Comparison of ENCODE assay signal across 15 cellular contexts in genomic region chr13:97353927-97354326, GRCh38.
DNase-seq lines count a peak whose midpoint lies in the region; ATAC-seq, FAIRE-seq and TF ChIP-seq lines count a peak whose summit lies in the region.
"Had no signal": no experiment of that assay in that cellular context is flagged by ENCODE, and none has a peak within 500 bp of the region (broad histone marks: within the 10 kb centered on the region; RNA-seq: fewer than 3 reads in every experiment).

No MANE protein-coding gene starts in this region.

- no peaks in the 10 kb centered on the region for H3K4me1 ChIP-seq in astrocyte (ENCODE audit: insufficient read depth, low read length)
- H3K4me1 ChIP-seq in naive thymus-derived CD4-positive, alpha-beta T cell (ENCODE audit: control insufficient read depth in 2 of 2, insufficient read depth in 2 of 2, low read length in 2 of 2), result no peaks in the 10 kb centered on the region
- H3K4me1 ChIP-seq: BLaER1 had no signal

- ATAC-seq in stimulated activated naive B cell treated with anti-CD40 and anti-IgM and Interleukin-4, amounts not matched to agents 10 μg/mL and 1 μg/mL and 100 μg/mL, for 72 hours (replicated peaks), result no peak
- ATAC-seq in naive thymus-derived CD4-positive, alpha-beta T cell, result no peak
- no peak for ATAC-seq in GM18909 (IDR thresholded peaks at IDR 0.05; ENCODE audit: poor library complexity, unreplicated experiment)
- ATAC-seq: natural killer cell had no signal

- peaks cover 25% of the 10 kb centered on the region for H3K36me3 Mint-ChIP-seq in astrocyte (ENCODE audit: low read depth, unreplicated experiment)
- H3K36me3 Mint-ChIP-seq in stimulated activated naive B cell treated with anti-CD40 and anti-IgM and Interleukin-4, amounts not matched to agents 10 μg/mL and 1 μg/mL and 100 μg/mL, for 72 hours, result peaks cover 17 to 31% of the 10 kb centered on the region in 2 donors
- H3K36me3 Mint-ChIP-seq in naive thymus-derived CD4-positive, alpha-beta T cell, result peaks cover 4 to 56% (median 21%) of the 10 kb centered on the region in 5 donors
- H3K36me3 Mint-ChIP-seq: natural killer cell had no signal

- no peak overlapping the region for H3K4me3 ChIP-seq in astrocyte (ENCODE audit: insufficient read depth, low read depth, low read length)
- no peak overlapping the region for H3K4me3 ChIP-seq in naive thymus-derived CD4-positive, alpha-beta T cell (ENCODE audit: low read length)
- H3K4me3 ChIP-seq: BLaER1 had no signal

- H3K27ac ChIP-seq in astrocyte (ENCODE audit: low read depth, low read length), result no peak overlapping the region
- no peak overlapping the region for H3K27ac ChIP-seq in naive thymus-derived CD4-positive, alpha-beta T cell (ENCODE audit: low read depth, low read length)
- H3K27ac ChIP-seq: BLaER1 had no signal

- no peak overlapping the region for H3K4me2 ChIP-seq in astrocyte (ENCODE audit: low read length)
- H3K4me2 ChIP-seq: BLaER1 had no signal

- no peaks in the 10 kb centered on the region for H4K20me1 ChIP-seq in astrocyte (ENCODE audit: insufficient read depth, low read length)
- H4K20me1 ChIP-seq: BLaER1 had no signal

- CTCF ChIA-PET in naive thymus-derived CD4-positive, alpha-beta T cell (lab: Charles Lee), result interaction anchor here (0.7 to 1.8 kb wide), 2 partner anchors 26 to 244 kb away, joined by 3 to 4 read pairs; no protein-coding TSS in a partner anchor

- intact Hi-C loops in naive thymus-derived CD4-positive, alpha-beta T cell (cut with micrococcal nuclease), result no loop called here

- DNase-seq in HT1080 (ENCODE audit: low read depth), result peak; percentile 67
- DNase-seq in astrocyte (ENCODE audit: low read depth), result peak; percentile 36
- peak; percentile 24 for DNase-seq in glomerular visceral epithelial cell (ENCODE audit: extremely low spot score)
- DNase-seq in stimulated activated naive B cell treated with anti-CD40 and anti-IgM and Interleukin-4, amounts not matched to agents 10 μg/mL and 1 μg/mL and 100 μg/mL, for 72 hours, result no peak
- no peak for DNase-seq in activated naive CD4-positive, alpha-beta T cell treated with Interleukin-2 at 50 U/mL for 16 hours
- DNase-seq in naive thymus-derived CD4-positive, alpha-beta T cell, result no peak
- DNase-seq: activated CD4-positive, alpha-beta memory T cell treated with anti-CD3 and anti-CD28 coated beads for 36 hours; aorta; H9; natural killer cell; NCI-H1436; stimulated activated CD4-positive, alpha-beta T cell treated with anti-CD3 and anti-CD28 coated beads, Interleukin-1b, Interleukin-23, amount 100 ng/mL, for 48 hours had no signal

- no peak overlapping the region for H3K27ac Mint-ChIP-seq in astrocyte (ENCODE audit: unreplicated experiment)
- peak overlapping the region; percentile 5 for H3K27ac Mint-ChIP-seq in stimulated activated naive B cell treated with anti-CD40 and anti-IgM and Interleukin-4, amounts not matched to agents 10 μg/mL and 1 μg/mL and 100 μg/mL, for 72 hours
- H3K27ac Mint-ChIP-seq in naive thymus-derived CD4-positive, alpha-beta T cell, result peak overlapping the region in 1 of 9 donors; percentile 63
- H3K27ac Mint-ChIP-seq: activated CD4-positive, alpha-beta memory T cell treated with anti-CD3 and anti-CD28 coated beads for 36 hours; H9; natural killer cell had no signal

- TF ChIP-seq CTCF in astrocyte (IDR thresholded peaks at IDR 0.05; ENCODE audit: insufficient read depth, low read depth, low read length), result no peak

- no peaks in the 10 kb centered on the region for H3K27me3 Mint-ChIP-seq in astrocyte (ENCODE audit: low read depth, unreplicated experiment)
- H3K27me3 Mint-ChIP-seq in stimulated activated naive B cell treated with anti-CD40 and anti-IgM and Interleukin-4, amounts not matched to agents 10 μg/mL and 1 μg/mL and 100 μg/mL, for 72 hours, result no peaks in the 10 kb centered on the region
- no peaks in the 10 kb centered on the region for H3K27me3 Mint-ChIP-seq in naive thymus-derived CD4-positive, alpha-beta T cell
- H3K27me3 Mint-ChIP-seq: activated CD4-positive, alpha-beta memory T cell treated with anti-CD3 and anti-CD28 coated beads for 36 hours had no signal

- no peak overlapping the region for H3K9ac ChIP-seq in astrocyte (ENCODE audit: low read length)
- H3K9ac ChIP-seq: BLaER1 had no signal

- peaks cover 5% of the 10 kb centered on the region for H3K4me1 Mint-ChIP-seq in astrocyte (ENCODE audit: low read depth, unreplicated experiment)
- H3K4me1 Mint-ChIP-seq in stimulated activated naive B cell treated with anti-CD40 and anti-IgM and Interleukin-4, amounts not matched to agents 10 μg/mL and 1 μg/mL and 100 μg/mL, for 72 hours, result no peaks in the 10 kb centered on the region
- peaks cover 0 to 2% (median 0%) of the 10 kb centered on the region in 7 donors for H3K4me1 Mint-ChIP-seq in naive thymus-derived CD4-positive, alpha-beta T cell
- H3K4me1 Mint-ChIP-seq: natural killer cell had no signal

- H3K27me3 ChIP-seq in astrocyte (ENCODE audit: insufficient read depth, low read length), result no peaks in the 10 kb centered on the region
- H3K27me3 ChIP-seq in naive thymus-derived CD4-positive, alpha-beta T cell (ENCODE audit: control insufficient read depth in 2 of 2, insufficient read depth in 2 of 2, low read length in 2 of 2), result no peaks in the 10 kb centered on the region
- H3K27me3 ChIP-seq: BLaER1 had no signal

- FAIRE-seq in astrocyte (lab: Jason Lieb, UNC), result no peak
- FAIRE-seq: RCC 7860 had no signal

- no peaks in the 10 kb centered on the region for H3K9me3 ChIP-seq in astrocyte (ENCODE audit: insufficient read depth, low read depth, low read length)
- no peaks in the 10 kb centered on the region for H3K9me3 ChIP-seq in naive thymus-derived CD4-positive, alpha-beta T cell (ENCODE audit: control insufficient read depth in 2 of 3, low read length in 3 of 3)

- H2AFZ ChIP-seq in astrocyte (ENCODE audit: low read depth, low read length), result no peak overlapping the region

- POLR2A ChIA-PET in naive thymus-derived CD4-positive, alpha-beta T cell (lab: Charles Lee), result interaction anchor here (0.6 kb wide), 1 partner anchor 141 kb away, joined by 3 read pairs; no protein-coding TSS in a partner anchor

- H3K36me3 ChIP-seq in astrocyte (ENCODE audit: insufficient read depth, low read length), result peaks cover 29% of the 10 kb centered on the region
- H3K36me3 ChIP-seq in naive thymus-derived CD4-positive, alpha-beta T cell (ENCODE audit: control insufficient read depth in 2 of 3, insufficient read depth in 3 of 3, low read length in 3 of 3), result peaks cover 0 to 24% (median 0%) of the 10 kb centered on the region in 3 experiments

- no peaks in the 10 kb centered on the region for H3K79me2 ChIP-seq in astrocyte (ENCODE audit: insufficient read depth, low read length)

- no peak overlapping the region for H3K4me3 Mint-ChIP-seq in astrocyte (ENCODE audit: unreplicated experiment)
- no peak overlapping the region for H3K4me3 Mint-ChIP-seq in stimulated activated naive B cell treated with anti-CD40 and anti-IgM and Interleukin-4, amounts not matched to agents 10 μg/mL and 1 μg/mL and 100 μg/mL, for 72 hours
- no peak overlapping the region for H3K4me3 Mint-ChIP-seq in naive thymus-derived CD4-positive, alpha-beta T cell
- H3K4me3 Mint-ChIP-seq: activated CD4-positive, alpha-beta memory T cell treated with anti-CD3 and anti-CD28 coated beads for 36 hours; H9; natural killer cell had no signal

- H3K9me3 Mint-ChIP-seq in astrocyte (ENCODE audit: unreplicated experiment), result peaks cover 4% of the 10 kb centered on the region
- H3K9me3 Mint-ChIP-seq in stimulated activated naive B cell treated with anti-CD40 and anti-IgM and Interleukin-4, amounts not matched to agents 10 μg/mL and 1 μg/mL and 100 μg/mL, for 72 hours, result no peaks in the 10 kb centered on the region
- no peaks in the 10 kb centered on the region for H3K9me3 Mint-ChIP-seq in naive thymus-derived CD4-positive, alpha-beta T cell
- H3K9me3 Mint-ChIP-seq: activated CD4-positive, alpha-beta memory T cell treated with anti-CD3 and anti-CD28 coated beads for 36 hours; natural killer cell had no signal

Comparison
In these comparisons a context has a peak if more than half of its experiments do, and no peak if none do; other contexts are left out.
1. DNase-seq: peak in HT1080 (single experiment), astrocyte (single experiment) and glomerular visceral epithelial cell (single experiment); none in stimulated activated naive B cell treated with anti-CD40 and anti-IgM and Interleukin-4, amounts not matched to agents 10 μg/mL and 1 μg/mL and 100 μg/mL, for 72 hours (single experiment), activated naive CD4-positive, alpha-beta T cell treated with Interleukin-2 at 50 U/mL for 16 hours (single experiment) and naive thymus-derived CD4-positive, alpha-beta T cell (0 of 9).